9 cellular contexts compared by ENCODE assay signal in genomic region chr1:24392982-24393645, GRCh38. TPM values are rescaled to one million over a fixed set of nuclear protein-coding genes. Genes with fewer than 3 reads are reported as not detected.
DNase-seq lines count a peak whose midpoint lies in the region; ATAC-seq and TF ChIP-seq lines count a peak whose summit lies in the region.
"Had no signal": no experiment of that assay in that cellular context is flagged by ENCODE, and none has a peak within 500 bp of the region (broad histone marks: within the 10 kb centered on the region; RNA-seq: fewer than 3 reads in every experiment).

No MANE protein-coding gene starts in this region.

- H3K4me1 ChIP-seq in right atrium auricular region = peaks cover 0 to 16% of the 10 kb centered on the region in 2 donors
- peaks cover 0 to 17% (median 15%) of the 10 kb centered on the region in 4 donors for H3K4me1 ChIP-seq in esophagus muscularis mucosa
- H3K4me1 ChIP-seq in vagina = peaks cover 11% of the 10 kb centered on the region
- peaks cover 26% of the 10 kb centered on the region for H3K4me1 ChIP-seq in suprapubic skin

- intact Hi-C loops in Right ventricle myocardium superior (cut with DNase I) = loop anchor here (1.0 kb wide), 1 partner anchor 192 kb away; no protein-coding TSS in a partner anchor
- intact Hi-C loops in esophagus muscularis mucosa (cut with DNase I) = loop anchor here (1.0 kb wide), 1 partner anchor 194 kb away; no protein-coding TSS in a partner anchor
- intact Hi-C loops in vagina (cut with DNase I) = loop anchor here (5.0 kb wide), 1 partner anchor 191 kb away; no protein-coding TSS in a partner anchor

- H3K27ac ChIP-seq in right atrium auricular region (peak overlapping the region in 1 of 2 donors; percentile 78), esophagus muscularis mucosa (replicated peaks in 1 of 4) (peak overlapping the region in 3 of 4 donors; percentile 78 to 84 (median 81)), vagina (peak overlapping the region; percentile 84), suprapubic skin (no peak overlapping the region)

- no peaks in the 10 kb centered on the region for H3K27me3 ChIP-seq in right atrium auricular region
- no peaks in the 10 kb centered on the region for H3K27me3 ChIP-seq in esophagus muscularis mucosa
- no peaks in the 10 kb centered on the region for H3K27me3 ChIP-seq in vagina
- no peaks in the 10 kb centered on the region for H3K27me3 ChIP-seq in suprapubic skin

- 79% methylated on average over 4 of the region's 4 CpGs for WGBS in esophagus muscularis mucosa
- 91% methylated on average over 4 of the region's 4 CpGs for WGBS in suprapubic skin

- H3K4me3 ChIP-seq in right atrium auricular region (no peak overlapping the region), esophagus muscularis mucosa (no peak overlapping the region), vagina (no peak overlapping the region), suprapubic skin (no peak overlapping the region)

- TF ChIP-seq POLR2A in esophagus muscularis mucosa (IDR thresholded peaks at IDR 0.05; ENCODE audit: low read depth) (no peak), vagina (IDR thresholded peaks at IDR 0.05) (no peak), suprapubic skin (IDR thresholded peaks at IDR 0.05) (no peak)

- TF ChIP-seq CTCF in right atrium auricular region (IDR thresholded peaks at IDR 0.05) (no peak), esophagus muscularis mucosa (IDR thresholded peaks at IDR 0.05) (no peak), vagina (IDR thresholded peaks at IDR 0.05) (no peak), suprapubic skin (IDR thresholded peaks at IDR 0.05) (no peak)

- DNase-seq in right atrium auricular region (ENCODE audit: low spot score) = peak; percentile 21
- no peak for DNase-seq in Right ventricle myocardium superior
- peak; percentile 21 for DNase-seq in NOMO-1 treated with dmso at 0.1 percent for 144 hours (lab: John Stamatoyannopoulos, UW; ENCODE audit: unreplicated experiment)
- peak; percentile 17 for DNase-seq in esophagus muscularis mucosa (ENCODE audit: extremely low spot score)
- peak in 1 of 2 donors; percentile 47 for DNase-seq in vagina (ENCODE audit: extremely low spot score in 2 of 2)
- DNase-seq in suprapubic skin (ENCODE audit: low spot score in 2 of 2) = no peak
- no peak for DNase-seq in HuH-7 (ENCODE audit: low spot score)
- no peak for DNase-seq in GM19240 (ENCODE audit: insufficient read length, low spot score)

- ATAC-seq in Right ventricle myocardium superior (ENCODE audit: poor library complexity) = no peak

- H3K36me3 ChIP-seq in right atrium auricular region = no peaks in the 10 kb centered on the region
- peaks cover 0 to 14% (median 0%) of the 10 kb centered on the region in 4 donors for H3K36me3 ChIP-seq in esophagus muscularis mucosa
- no peaks in the 10 kb centered on the region for H3K36me3 ChIP-seq in vagina
- no peaks in the 10 kb centered on the region for H3K36me3 ChIP-seq in suprapubic skin

- H3K9me3 ChIP-seq in right atrium auricular region (no peaks in the 10 kb centered on the region), esophagus muscularis mucosa (no peaks in the 10 kb centered on the region), vagina (no peaks in the 10 kb centered on the region), suprapubic skin (no peaks in the 10 kb centered on the region)
- H3K9me3 ChIP-seq: Caco-2 had no signal

- TF ChIP-seq EP300 in esophagus muscularis mucosa (IDR thresholded peaks at IDR 0.05) (no peak), suprapubic skin (IDR thresholded peaks at IDR 0.05) (no peak)

RNA-seq across cellular contexts. Expression of gene STPG1, which starts 20.5 kb away (rescaled TPM):
- total RNA-seq in right atrium auricular region (1 to 10 TPM; 2.0 to 3.6 TPM), Right ventricle myocardium superior (5.6 TPM), esophagus muscularis mucosa (1 to 10 TPM; 2.2 to 5.6 (median 4.1) TPM), vagina (4.2 TPM), suprapubic skin (1 to 10 TPM; 7.2 to 8.5 (median 7.8) TPM)

RNA-seq across cellular contexts. Expression of gene NIPAL3, which starts 22.5 kb away (rescaled TPM):
- total RNA-seq in right atrium auricular region = 10 to 100 TPM; 34.8 to 43.3 TPM
- total RNA-seq in Right ventricle myocardium superior = 31.8 TPM
- 10 to 100 TPM; 18.3 to 31.1 (median 26.6) TPM for total RNA-seq in esophagus muscularis mucosa
- total RNA-seq in vagina = 21.1 TPM
- total RNA-seq in suprapubic skin = 10 to 100 TPM; 42.4 to 75.4 (median 64.6) TPM

Comparison
In these comparisons a context has a peak if more than half of its experiments do, and no peak if none do; other contexts are left out.
1. DNase-seq: peak in right atrium auricular region (single experiment), NOMO-1 treated with dmso at 0.1 percent for 144 hours (single experiment) and esophagus muscularis mucosa (single experiment); none in Right ventricle myocardium superior (single experiment), suprapubic skin (0 of 2), HuH-7 (single experiment) and GM19240 (single experiment).